In genomic region chr1:190564117-190564516, GRCh38 we compare ENCODE assay signal across 24 cellular contexts.
"Had no signal": no experiment of that assay in that cellular context is flagged by ENCODE, and none has a peak within 500 bp of the region (broad histone marks: within the 10 kb centered on the region; RNA-seq: fewer than 3 reads in every experiment).

No MANE protein-coding gene starts in this region.

- ATAC-seq: activated naive CD8-positive, alpha-beta T cell treated with anti-CD3 and anti-CD28 coated beads, Interleukin-2, amount 50 U/mL, for 24 hours; activated T-cell treated with anti-CD3 and anti-CD28 coated beads, Interleukin-2, amount 50 U/mL, for 72 hours; esophagus mucosa; WTC11 had no signal

- DNase-seq: activated CD4-positive, alpha-beta memory T cell treated with anti-CD3 and anti-CD28 coated beads, Interleukin-2, amount 10 ng/mL, durations not matched to agents 7 days and 5 days; activated CD4-positive, alpha-beta T cell treated with anti-CD3 and anti-CD28 coated beads for 1 hour; activated CD4-positive, alpha-beta T cell treated with anti-CD3 and anti-CD28 coated beads for 4 hours; activated CD4-positive, alpha-beta T cell treated with anti-CD3 and anti-CD28 coated beads, Interleukin-2, amount 10 ng/mL, durations not matched to agents 7 days and 5 days; activated CD4-positive, alpha-beta T cell treated with anti-CD3 and anti-CD28 coated beads, Interleukin-2, amount 50 U/mL, for 4 hours; activated CD8-positive, alpha-beta memory T cell treated with anti-CD3 and anti-CD28 coated beads, Interleukin-2, amount 50 U/mL, for 48 hours; activated gamma-delta T cell treated with Interleukin-2 at 50 U/mL for 16 hours; activated naive CD4-positive, alpha-beta T cell treated with Interleukin-2 at 50 U/mL for 16 hours; activated naive CD8-positive, alpha-beta T cell treated with anti-CD3 and anti-CD28 coated beads for 36 hours; activated naive CD8-positive, alpha-beta T cell treated with anti-CD3 and anti-CD28 coated beads, Interleukin-2, amount 50 U/mL, for 24 hours; activated T-cell treated with anti-CD3 and anti-CD28 coated beads for 4 hours; activated T-cell treated with anti-CD3 and anti-CD28 coated beads, Interleukin-2, amount 50 U/mL, for 24 hours; activated T-cell treated with anti-CD3 and anti-CD28 coated beads, Interleukin-2, amount 50 U/mL, for 72 hours; central memory CD4-positive, alpha-beta T cell; cerebellar nuclear complex; colonic mucosa; effector memory CD4-positive, alpha-beta T cell; endodermal cell; foreskin fibroblast; head of caudate nucleus; hippocampal formation; T-helper 2 cell had no signal
